In genomic region chr19:35741216-35741541, GRCh38 we compare ENCODE assay signal across 8 cellular contexts. TPM values are rescaled to one million over a fixed set of nuclear protein-coding genes. Genes with fewer than 3 reads are reported as not detected.
A peak's percentile ranks its signal among the peaks of the same experiment; 100 is the strongest.
DNase-seq lines count a peak whose midpoint lies in the region; ATAC-seq, FAIRE-seq and TF ChIP-seq lines count a peak whose summit lies in the region.

No MANE protein-coding gene starts in this region.

- FAIRE-seq in kidney (lab: Jason Lieb, UNC), result no peak

- H3K4me3 Mint-ChIP-seq in activated CD4-positive, alpha-beta T cell treated with anti-CD3 and anti-CD28 coated beads, Interleukin-2, amount 10 ng/mL, durations not matched to agents 24 days and 14 days, result peak overlapping the region; percentile 91
- H3K4me3 Mint-ChIP-seq in activated naive CD8-positive, alpha-beta T cell, result peak overlapping the region; percentile 95

- no peak for DNase-seq in activated CD4-positive, alpha-beta T cell treated with anti-CD3 and anti-CD28 coated beads, Interleukin-2, amount 10 ng/mL, durations not matched to agents 24 days and 14 days
- no peak for DNase-seq in activated CD4-positive, alpha-beta T cell treated with anti-CD3 and anti-CD28 coated beads, Interleukin-2, amount 50 U/mL, for 1 hour
- DNase-seq in kidney, result no peak
- no peak for DNase-seq in testis
- DNase-seq in iPS-NIHi11 (ENCODE audit: low spot score), result no peak
- DNase-seq in NCI-H1694 treated with DMSO at 0.1 percent for 48 hours (lab: John Stamatoyannopoulos, UW), result no peak

- no peak for TF ChIP-seq CTCF in kidney (IDR thresholded peaks at IDR 0.05; ENCODE audit: borderline replicate concordance, extremely low read depth, insufficient read depth)
- TF ChIP-seq CTCF in testis (IDR thresholded peaks at IDR 0.05), result no peak

- H3K4me1 ChIP-seq in kidney (ENCODE audit: control insufficient read depth in 1 of 2, insufficient read depth in 1 of 2, low read depth in 1 of 2, low read length in 2 of 2), result peaks cover 1 to 15% of the 10 kb centered on the region in 2 donors
- peaks cover 10% of the 10 kb centered on the region for H3K4me1 ChIP-seq in testis

- intact Hi-C loops in activated CD4-positive, alpha-beta T cell treated with anti-CD3 and anti-CD28 coated beads, Interleukin-2, amount 10 ng/mL, durations not matched to agents 24 days and 14 days (cut with micrococcal nuclease), result loop anchor here (2.0 to 10.0 kb wide), 3 partner anchors 48 to 374 kb away; partner anchors contain the start of genes OVOL3, POLR2I and TBCB
- intact Hi-C loops in kidney (cut with DNase I) (no loop called here), testis (cut with DNase I; ENCODE audit: low total_unique reads) (no loop called here)

- ATAC-seq in HG02571 (IDR thresholded peaks at IDR 0.05; ENCODE audit: unreplicated experiment), result no peak

- peaks cover 37% of the 10 kb centered on the region for H3K36me3 Mint-ChIP-seq in activated CD4-positive, alpha-beta T cell treated with anti-CD3 and anti-CD28 coated beads, Interleukin-2, amount 10 ng/mL, durations not matched to agents 24 days and 14 days (ENCODE audit: low read depth)
- H3K36me3 Mint-ChIP-seq in activated naive CD8-positive, alpha-beta T cell, result peaks cover 5% of the 10 kb centered on the region

- TF ChIP-seq POLR2A in testis (IDR thresholded peaks at IDR 0.05), result no peak

- H3K27ac ChIP-seq in kidney (ENCODE audit: low read depth in 2 of 2, low read length in 2 of 2), result peak overlapping the region; percentile 71 to 87
- no peak overlapping the region for H3K27ac ChIP-seq in testis

- H3K27ac Mint-ChIP-seq in activated CD4-positive, alpha-beta T cell treated with anti-CD3 and anti-CD28 coated beads, Interleukin-2, amount 10 ng/mL, durations not matched to agents 24 days and 14 days, result peak overlapping the region; percentile 97
- peak overlapping the region; percentile 99 for H3K27ac Mint-ChIP-seq in activated naive CD8-positive, alpha-beta T cell

- peaks cover 47% of the 10 kb centered on the region for H3K4me1 Mint-ChIP-seq in activated CD4-positive, alpha-beta T cell treated with anti-CD3 and anti-CD28 coated beads, Interleukin-2, amount 10 ng/mL, durations not matched to agents 24 days and 14 days
- peaks cover 53% of the 10 kb centered on the region for H3K4me1 Mint-ChIP-seq in activated naive CD8-positive, alpha-beta T cell (ENCODE audit: low read depth)

- no peaks in the 10 kb centered on the region for H3K9me3 Mint-ChIP-seq in activated CD4-positive, alpha-beta T cell treated with anti-CD3 and anti-CD28 coated beads, Interleukin-2, amount 10 ng/mL, durations not matched to agents 24 days and 14 days
- no peaks in the 10 kb centered on the region for H3K9me3 Mint-ChIP-seq in activated naive CD8-positive, alpha-beta T cell (ENCODE audit: low read depth)

- H3K27me3 Mint-ChIP-seq in activated CD4-positive, alpha-beta T cell treated with anti-CD3 and anti-CD28 coated beads, Interleukin-2, amount 10 ng/mL, durations not matched to agents 24 days and 14 days, result no peaks in the 10 kb centered on the region
- no peaks in the 10 kb centered on the region for H3K27me3 Mint-ChIP-seq in activated naive CD8-positive, alpha-beta T cell

- H3K9me3 ChIP-seq in kidney (ENCODE audit: control insufficient read depth in 1 of 2, low read length in 2 of 2) (no peaks in the 10 kb centered on the region), testis (no peaks in the 10 kb centered on the region)

- no peaks in the 10 kb centered on the region for H3K27me3 ChIP-seq in testis

- H3K9ac ChIP-seq in kidney (ENCODE audit: low read length in 2 of 2), result peak overlapping the region; percentile 45 to 65

- peak overlapping the region; percentile 68 to 75 for H3K4me3 ChIP-seq in kidney (ENCODE audit: low read length in 2 of 2)
- peak overlapping the region; percentile 50 to 56 for H3K4me3 ChIP-seq in testis

- WGBS in testis, 2 donors, result 7 to 15% methylated on average over 13 of the region's 13 CpGs

- H3K36me3 ChIP-seq in kidney (ENCODE audit: control insufficient read depth in 1 of 2, insufficient read depth in 2 of 2, low read length in 2 of 2) (peaks cover 8 to 10% of the 10 kb centered on the region in 2 donors), testis (ENCODE audit: low read depth, missing control alignments) (no peaks in the 10 kb centered on the region)

RNA-seq across cellular contexts. Expression of gene IGFLR1, which starts 1.1 kb away (rescaled TPM):
- 62.4 and 75.2 TPM in 2 replicates for total RNA-seq in activated CD4-positive, alpha-beta T cell treated with anti-CD3 and anti-CD28 coated beads, Interleukin-2, amount 10 ng/mL, durations not matched to agents 24 days and 14 days
- total RNA-seq in kidney (22.3 TPM), testis (10 to 100 TPM; 15.7 to 15.9 TPM)
- polyA plus RNA-seq in kidney (ENCODE audit: insufficient read depth, low read depth, low replicate concordance) (26.0 TPM), testis (ENCODE audit: insufficient read depth, low read depth, low replicate concordance) (9.9 TPM)

RNA-seq across cellular contexts. Expression of gene U2AF1L4, which starts 4.0 kb away (rescaled TPM):
- total RNA-seq in activated CD4-positive, alpha-beta T cell treated with anti-CD3 and anti-CD28 coated beads, Interleukin-2, amount 10 ng/mL, durations not matched to agents 24 days and 14 days, result 26.9 and 28.2 TPM in 2 replicates
- total RNA-seq in kidney (27.4 TPM), testis (10 to 100 TPM; 47.2 to 49.6 TPM)
- polyA plus RNA-seq in kidney (ENCODE audit: insufficient read depth, low read depth, low replicate concordance) (47.7 TPM), testis (ENCODE audit: insufficient read depth, low read depth, low replicate concordance) (45.3 TPM)

RNA-seq across cellular contexts. Expression of gene PSENEN, which starts 4.3 kb away (rescaled TPM):
- total RNA-seq in activated CD4-positive, alpha-beta T cell treated with anti-CD3 and anti-CD28 coated beads, Interleukin-2, amount 10 ng/mL, durations not matched to agents 24 days and 14 days, result 44.9 and 46.7 TPM in 2 replicates
- total RNA-seq in kidney (84.0 TPM), testis (100 to 1,000 TPM; 100 to 121 TPM)
- polyA plus RNA-seq in kidney (ENCODE audit: insufficient read depth, low read depth, low replicate concordance) (185 TPM), testis (ENCODE audit: insufficient read depth, low read depth, low replicate concordance) (303 TPM)

RNA-seq across cellular contexts. Expression of gene LIN37, which starts 7.2 kb away (rescaled TPM):
- total RNA-seq in activated CD4-positive, alpha-beta T cell treated with anti-CD3 and anti-CD28 coated beads, Interleukin-2, amount 10 ng/mL, durations not matched to agents 24 days and 14 days, result 7.7 and 11.1 TPM in 2 replicates
- total RNA-seq in kidney (11.2 TPM), testis (10 to 100 TPM; 30.2 TPM)
- polyA plus RNA-seq in kidney (ENCODE audit: insufficient read depth, low read depth, low replicate concordance) (11.4 TPM), testis (ENCODE audit: insufficient read depth, low read depth, low replicate concordance) (24.8 TPM)

RNA-seq across cellular contexts. Expression of gene HSPB6, which starts 15.7 kb away (rescaled TPM):
- 0.42 TPM in 1 of 2 replicates, not detected in the other for total RNA-seq in activated CD4-positive, alpha-beta T cell treated with anti-CD3 and anti-CD28 coated beads, Interleukin-2, amount 10 ng/mL, durations not matched to agents 24 days and 14 days
- 64.3 TPM for total RNA-seq in kidney
- polyA plus RNA-seq in kidney (ENCODE audit: insufficient read depth, low read depth, low replicate concordance), result 53.1 TPM
- total RNA-seq in testis, result 10 to 100 TPM; 50.9 to 57.1 TPM
- 146 TPM for polyA plus RNA-seq in testis (ENCODE audit: insufficient read depth, low read depth, low replicate concordance)

Comparison
In these comparisons a context has a peak if more than half of its experiments do, and no peak if none do; other contexts are left out.
1. H3K27ac ChIP-seq: peak in kidney (2 of 2); none in testis (0 of 2).